9 cellular contexts compared by ENCODE assay signal in the genomic region with DNA sequence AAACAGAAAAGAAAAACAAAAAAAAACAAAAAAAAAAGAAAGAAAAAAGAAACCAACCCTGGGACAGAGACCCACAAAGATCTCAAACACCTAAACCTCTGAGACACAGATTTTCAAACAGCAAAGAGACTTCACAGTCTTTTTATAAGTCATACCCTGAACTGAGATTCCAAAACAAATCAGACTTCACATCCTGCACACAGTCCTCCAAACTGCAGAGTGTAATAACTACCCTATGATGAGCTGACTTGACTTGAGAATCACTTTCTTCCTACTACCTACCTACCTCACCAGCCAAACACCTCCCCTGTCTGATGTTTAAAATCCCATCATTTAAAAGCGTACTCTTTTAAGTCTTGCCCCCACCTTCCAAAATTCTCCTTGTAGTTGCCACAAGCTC. TPM values are rescaled to one million over a fixed set of nuclear protein-coding genes. Genes with fewer than 3 reads are reported as not detected.
A peak's percentile ranks its signal among the peaks of the same experiment; 100 is the strongest.
DNase-seq lines count a peak whose midpoint lies in the region; ATAC-seq, FAIRE-seq and TF ChIP-seq lines count a peak whose summit lies in the region.
"Had no signal": no experiment of that assay in that cellular context is flagged by ENCODE, and none has a peak within 500 bp of the region (broad histone marks: within the 10 kb centered on the region; RNA-seq: fewer than 3 reads in every experiment).

No MANE protein-coding gene starts in this region.

- H3K9me3 Mint-ChIP-seq in activated CD4-positive, alpha-beta memory T cell treated with anti-CD3 and anti-CD28 coated beads for 36 hours = no peaks in the 10 kb centered on the region
- H3K9me3 Mint-ChIP-seq in immature natural killer cell = no peaks in the 10 kb centered on the region

- H3K36me3 Mint-ChIP-seq in activated CD4-positive, alpha-beta memory T cell treated with anti-CD3 and anti-CD28 coated beads for 36 hours = no peaks in the 10 kb centered on the region
- H3K36me3 Mint-ChIP-seq in immature natural killer cell = no peaks in the 10 kb centered on the region

- no peak for DNase-seq in A549 (ENCODE audit: low read depth in 1 of 2, low spot score in 1 of 2)
- no peak for DNase-seq in GM12892 (ENCODE audit: insufficient read length)
- no peak for DNase-seq in activated CD4-positive, alpha-beta memory T cell treated with anti-CD3 and anti-CD28 coated beads for 36 hours
- DNase-seq in immature natural killer cell = no peak
- DNase-seq in DMS153 (lab: John Stamatoyannopoulos, UW) = no peak
- DNase-seq in GM20000 (ENCODE audit: low spot score) = no peak

- intact Hi-C loops in activated CD4-positive, alpha-beta memory T cell treated with anti-CD3 and anti-CD28 coated beads for 36 hours (cut with micrococcal nuclease) = loop anchor here (1.0 to 5.0 kb wide), 4 partner anchors 15 to 139 kb away; a partner anchor contains a TSS

- no peak for TF ChIP-seq POLR2A in A549 (IDR thresholded peaks at IDR 0.05; ENCODE audit: low read length)
- TF ChIP-seq POLR2A in GM12892 (IDR thresholded peaks at IDR 0.05; ENCODE audit: low read depth, low read length) = no peak

- H3K27ac Mint-ChIP-seq in activated CD4-positive, alpha-beta memory T cell treated with anti-CD3 and anti-CD28 coated beads for 36 hours = peak overlapping the region; percentile 97
- H3K27ac Mint-ChIP-seq in immature natural killer cell = peak overlapping the region; percentile 85 to 99 (median 96)

- no peaks in the 10 kb centered on the region for H3K9me3 ChIP-seq in A549

- peak overlapping the region; percentile 73 for H3K4me2 ChIP-seq in A549

- CTCF ChIA-PET in A549 (lab: Yijun Ruan, JAX) = interaction anchor here (0.7 to 1.2 kb wide), 2 partner anchors 12 to 16 kb away, joined by 3 read pairs; no protein-coding TSS in a partner anchor
- CTCF ChIA-PET in activated CD4-positive, alpha-beta memory T cell treated with anti-CD3 and anti-CD28 coated beads for 36 hours (lab: Charles Lee) = interaction anchor here (1.0 to 1.6 kb wide), 2 partner anchors 15 to 22 kb away, joined by 4 to 5 read pairs; no protein-coding TSS in a partner anchor

- TF ChIP-seq RAD21 in A549 (conservative IDR thresholded peaks at IDR 0.05 in 1 of 2, IDR thresholded peaks at IDR 0.05 in 1 of 2) = no peak

- peak overlapping the region; percentile 59 to 77; a peak in 5 of 6 replicates for H3K27ac ChIP-seq in A549

- H3K27me3 Mint-ChIP-seq in activated CD4-positive, alpha-beta memory T cell treated with anti-CD3 and anti-CD28 coated beads for 36 hours = no peaks in the 10 kb centered on the region
- H3K27me3 Mint-ChIP-seq in immature natural killer cell (ENCODE audit: low read depth in 3 of 3) = peaks cover 2 to 10% (median 10%) of the 10 kb centered on the region in 3 donors

- POLR2A ChIA-PET in A549 (lab: Yijun Ruan, JAX) = interaction anchor here (1.6 kb wide), 1 partner anchor 221 kb away, joined by 8 read pairs; a partner anchor contains a TSS
- POLR2A ChIA-PET in activated CD4-positive, alpha-beta memory T cell treated with anti-CD3 and anti-CD28 coated beads for 36 hours (lab: Charles Lee) = interaction anchor here (0.8 to 2.3 kb wide), 7 partner anchors 15 to 167 kb away, joined by 3 to 13 read pairs (median 6); a partner anchor contains a TSS

- H3K4me3 ChIP-seq in A549 = peak overlapping the region; percentile 30; the same call in 1 of the 3 replicates

- H3K4me1 Mint-ChIP-seq in activated CD4-positive, alpha-beta memory T cell treated with anti-CD3 and anti-CD28 coated beads for 36 hours (ENCODE audit: low read depth) = peaks cover 19% of the 10 kb centered on the region
- H3K4me1 Mint-ChIP-seq in immature natural killer cell = peaks cover 30 to 35% of the 10 kb centered on the region in 2 donors

- no peak for TF ChIP-seq EP300 in A549 (IDR thresholded peaks at IDR 0.05)

- no peak for TF ChIP-seq CTCF in A549 (IDR thresholded peaks at IDR 0.05)
- no peak for TF ChIP-seq CTCF in GM20000 (IDR thresholded peaks at IDR 0.05; ENCODE audit: extremely low read depth, missing control alignments)

- peaks cover 6% of the 10 kb centered on the region for H3K4me1 ChIP-seq in A549

- WGBS in A549 (ENCODE audit: missing lambda C conversion rate) = 100% methylated on average over 1 of the region's 1 CpG

- FAIRE-seq in A549 (lab: Jason Lieb, UNC) = no peak
- peak; percentile 38 for FAIRE-seq in GM12892 (lab: Jason Lieb, UNC)

- ATAC-seq in A549 = no peak
- no peak for ATAC-seq in HG02623 (IDR thresholded peaks at IDR 0.05; ENCODE audit: unreplicated experiment)
- no peak for ATAC-seq in HG03354 (IDR thresholded peaks at IDR 0.05; ENCODE audit: poor library complexity, severe bottlenecking, unreplicated experiment)

- peak overlapping the region; percentile 95 for H3K4me3 Mint-ChIP-seq in activated CD4-positive, alpha-beta memory T cell treated with anti-CD3 and anti-CD28 coated beads for 36 hours
- peak overlapping the region; percentile 15 to 94 (median 51) for H3K4me3 Mint-ChIP-seq in immature natural killer cell

TF ChIP-seq in A549, 52 proteins besides CTCF, POLR2A, EP300 and RAD21 (continues in another document):
- TF ChIP-seq POLR2AphosphoS2 (conservative IDR thresholded peaks at IDR 0.05; ENCODE audit: low read length) = no peak
- no peak for TF ChIP-seq CEBPB (IDR thresholded peaks at IDR 0.05)
- TF ChIP-seq, protein P1, sequence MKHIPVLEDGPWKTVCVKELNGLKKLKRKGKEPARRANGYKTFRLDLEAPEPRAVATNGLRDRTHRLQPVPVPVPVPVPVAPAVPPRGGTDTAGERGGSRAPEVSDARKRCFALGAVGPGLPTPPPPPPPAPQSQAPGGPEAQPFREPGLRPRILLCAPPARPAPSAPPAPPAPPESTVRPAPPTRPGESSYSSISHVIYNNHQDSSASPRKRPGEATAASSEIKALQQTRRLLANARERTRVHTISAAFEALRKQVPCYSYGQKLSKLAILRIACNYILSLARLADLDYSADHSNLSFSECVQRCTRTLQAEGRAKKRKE (CRISPR knock-in tag; IDR thresholded peaks at IDR 0.05; ENCODE audit: low read depth) = no peak
- no peak for TF ChIP-seq PHF8 (IDR thresholded peaks at IDR 0.05; ENCODE audit: borderline replicate concordance, low read depth)
- TF ChIP-seq EHMT2 (IDR thresholded peaks at IDR 0.05; ENCODE audit: low read depth) = no peak
- TF ChIP-seq CHD4 (IDR thresholded peaks at IDR 0.05; ENCODE audit: borderline replicate concordance) = no peak
- TF ChIP-seq EHF (CRISPR knock-in tag; IDR thresholded peaks at IDR 0.05) = no peak
- TF ChIP-seq, protein P2, sequence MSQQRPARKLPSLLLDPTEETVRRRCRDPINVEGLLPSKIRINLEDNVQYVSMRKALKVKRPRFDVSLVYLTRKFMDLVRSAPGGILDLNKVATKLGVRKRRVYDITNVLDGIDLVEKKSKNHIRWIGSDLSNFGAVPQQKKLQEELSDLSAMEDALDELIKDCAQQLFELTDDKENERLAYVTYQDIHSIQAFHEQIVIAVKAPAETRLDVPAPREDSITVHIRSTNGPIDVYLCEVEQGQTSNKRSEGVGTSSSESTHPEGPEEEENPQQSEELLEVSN (IDR thresholded peaks at IDR 0.05; ENCODE audit: borderline replicate concordance, low read depth) = no peak
- TF ChIP-seq NFE2L2 (conservative IDR thresholded peaks at IDR 0.05; ENCODE audit: low read length) = no peak
- TF ChIP-seq TFCP2L1 (CRISPR knock-in tag; IDR thresholded peaks at IDR 0.05) = no peak

RNA-seq across cellular contexts. Expression of a gene that starts 25.2 kb away (rescaled TPM):
- polyA plus RNA-seq in A549 (2011; rRNA removed) (not detected in 2 replicates), A549 (2017; fragmentation: RNase III; extraction: RNeasy Plus Mini Kit Qiagen cat#74134 plus additional on column Dnase treatment) (not detected in 3 replicates), immature natural killer cell (not detected)
- not detected in 2 replicates for polyA plus RNA-seq in A549 (2012; cell fraction: cytosol; rRNA removed)
- not detected in 2 replicates for polyA plus RNA-seq in A549 (2012; cell fraction: nucleus; rRNA removed)
- polyA minus RNA-seq in A549 (2011; rRNA and poly(A)+ RNA removed) = not detected in 2 replicates
- not detected for polyA plus RNA-seq in GM12892 (2012; ENCODE audit: missing spikeins)
- total RNA-seq in activated CD4-positive, alpha-beta memory T cell treated with anti-CD3 and anti-CD28 coated beads for 36 hours = not detected

RNA-seq across cellular contexts. Expression of a gene that starts 39.8 kb away (rescaled TPM):
- polyA plus RNA-seq in A549 (2011; rRNA removed) (12.8 and 13.4 TPM in 2 replicates), A549 (2017; fragmentation: RNase III; extraction: RNeasy Plus Mini Kit Qiagen cat#74134 plus additional on column Dnase treatment) (19.9 to 20.3 TPM (median 20.0 TPM) in 3 replicates), immature natural killer cell (10 to 100 TPM; 13.0 to 18.5 (median 16.4) TPM)
- 25.2 and 26.3 TPM in 2 replicates for polyA plus RNA-seq in A549 (2012; cell fraction: cytosol; rRNA removed)
- polyA plus RNA-seq in A549 (2012; cell fraction: nucleus; rRNA removed) = 64.5 and 69.9 TPM in 2 replicates
- 27.1 and 31.3 TPM in 2 replicates for polyA minus RNA-seq in A549 (2011; rRNA and poly(A)+ RNA removed)
- polyA plus RNA-seq in GM12892 (2012; ENCODE audit: missing spikeins) = 8.3 TPM
- total RNA-seq in activated CD4-positive, alpha-beta memory T cell treated with anti-CD3 and anti-CD28 coated beads for 36 hours = 10 to 100 TPM; 32.3 to 35.6 TPM

RNA-seq across cellular contexts. Expression of a gene that starts 50.1 kb away (rescaled TPM):
- polyA plus RNA-seq in A549 (2011; rRNA removed) (not detected in 2 replicates), A549 (2017; fragmentation: RNase III; extraction: RNeasy Plus Mini Kit Qiagen cat#74134 plus additional on column Dnase treatment) (not detected in 3 replicates), immature natural killer cell (under 1 TPM in 1 of 3 donors, not detected in 2; 0.28 TPM)
- not detected in 2 replicates for polyA plus RNA-seq in A549 (2012; cell fraction: cytosol; rRNA removed)
- not detected in 2 replicates for polyA plus RNA-seq in A549 (2012; cell fraction: nucleus; rRNA removed)
- polyA minus RNA-seq in A549 (2011; rRNA and poly(A)+ RNA removed) = not detected in 2 replicates
- 0.40 TPM for polyA plus RNA-seq in GM12892 (2012; ENCODE audit: missing spikeins)
- total RNA-seq in activated CD4-positive, alpha-beta memory T cell treated with anti-CD3 and anti-CD28 coated beads for 36 hours = not detected
- total RNA-seq: esophagus mucosa had no signal

RNA-seq across cellular contexts. Expression of a gene that starts 52.7 kb away (rescaled TPM):
- 0.05 and 0.09 TPM in 2 replicates for polyA plus RNA-seq in A549 (2011; rRNA removed)
- polyA plus RNA-seq in A549 (2012; cell fraction: cytosol; rRNA removed) = 0.16 and 0.17 TPM in 2 replicates
- polyA plus RNA-seq in A549 (2012; cell fraction: nucleus; rRNA removed) = 0.78 and 0.86 TPM in 2 replicates
- 0.21 to 0.44 TPM (median 0.29 TPM) in 3 replicates for polyA plus RNA-seq in A549 (2017; fragmentation: RNase III; extraction: RNeasy Plus Mini Kit Qiagen cat#74134 plus additional on column Dnase treatment)
- polyA minus RNA-seq in A549 (2011; rRNA and poly(A)+ RNA removed) = not detected in 2 replicates
- polyA plus RNA-seq in GM12892 (2012; ENCODE audit: missing spikeins) = 47.4 TPM
- 10 to 100 TPM; 95.2 to 99.6 TPM for total RNA-seq in activated CD4-positive, alpha-beta memory T cell treated with anti-CD3 and anti-CD28 coated beads for 36 hours
- 10 to 100 TPM; 15.2 to 43.0 (median 18.3) TPM for polyA plus RNA-seq in immature natural killer cell
